In genomic region chr1:108570128-108570527, GRCh38 we compare ENCODE assay signal across 8 cellular contexts. TPM values are rescaled to one million over a fixed set of nuclear protein-coding genes. Genes with fewer than 3 reads are reported as not detected.
DNase-seq lines count a peak whose midpoint lies in the region; ATAC-seq and TF ChIP-seq lines count a peak whose summit lies in the region.

No MANE protein-coding gene starts in this region.

- no peak overlapping the region for H3K4me2 ChIP-seq in neural progenitor cell

- no peak overlapping the region for H3K9ac ChIP-seq in neural progenitor cell

- H3K27ac Mint-ChIP-seq in neural progenitor cell = no peak overlapping the region

- peak; percentile 95 for ATAC-seq in GM19025 (IDR thresholded peaks at IDR 0.05; ENCODE audit: low read depth, unreplicated experiment)
- peak; percentile 96 for ATAC-seq in HG03064 (IDR thresholded peaks at IDR 0.05; ENCODE audit: low read depth, unreplicated experiment)

- H2AFZ ChIP-seq in neural progenitor cell (replicated peaks) = no peak overlapping the region

- no peaks in the 10 kb centered on the region for H3K79me2 ChIP-seq in neural progenitor cell (ENCODE audit: low read depth)

- H3K27me3 ChIP-seq in neural progenitor cell = no peaks in the 10 kb centered on the region

- H3K36me3 Mint-ChIP-seq in neural progenitor cell = peaks cover 4% of the 10 kb centered on the region

- H3K27me3 Mint-ChIP-seq in neural progenitor cell (ENCODE audit: insufficient read depth, low read depth) = no peaks in the 10 kb centered on the region

- H3K9me3 Mint-ChIP-seq in neural progenitor cell = peaks cover 3% of the 10 kb centered on the region

- no peaks in the 10 kb centered on the region for H3K9me3 ChIP-seq in neural progenitor cell (ENCODE audit: low read depth)

- H3K27ac ChIP-seq in neural progenitor cell = no peak overlapping the region

- H3F3A ChIP-seq in neural progenitor cell (ENCODE audit: low read depth) = no peaks in the 10 kb centered on the region

- DNase-seq in DMS 273 (lab: John Stamatoyannopoulos, UW; ENCODE audit: unreplicated experiment) (peak; percentile 55), NOMO-1 (lab: John Stamatoyannopoulos, UW; ENCODE audit: unreplicated experiment in 2 of 2) (peak; percentile 23 to 51), choroid plexus epithelial cell (ENCODE audit: low read depth) (peak; percentile 58), neural progenitor cell (ENCODE audit: low spot score) (peak; percentile 33)
- no peak for DNase-seq in activated CD8-positive, alpha-beta memory T cell treated with anti-CD3 and anti-CD28 coated beads for 24 hours
- DNase-seq in stimulated activated CD4-positive, alpha-beta T cell treated with anti-CD3 and anti-CD28 coated beads, Interleukin-12 subunit alpha, Interleukin-12 subunit beta, amount 100 ng/mL, for 4 hours = no peak

- H3K4me1 Mint-ChIP-seq in neural progenitor cell = no peaks in the 10 kb centered on the region

- no peaks in the 10 kb centered on the region for H3K4me1 ChIP-seq in neural progenitor cell

- no peak overlapping the region for H3K4me3 Mint-ChIP-seq in neural progenitor cell

- TF ChIP-seq CTCF in choroid plexus epithelial cell (conservative IDR thresholded peaks at IDR 0.05; ENCODE audit: low read depth, low read length) (peak; percentile 61), neural progenitor cell (IDR thresholded peaks at IDR 0.05) (peak; percentile 46)

- H4K20me1 ChIP-seq in neural progenitor cell (ENCODE audit: low read depth) = no peaks in the 10 kb centered on the region

- H3K4me3 ChIP-seq in choroid plexus epithelial cell (ENCODE audit: low read depth, low read length) (no peak overlapping the region), neural progenitor cell (no peak overlapping the region)

- H3K36me3 ChIP-seq in neural progenitor cell = no peaks in the 10 kb centered on the region

RNA-seq across cellular contexts. Expression of gene EEIG2, which starts 10.2 kb away (rescaled TPM):
- total RNA-seq in neural progenitor cell (ENCODE audit: low replicate concordance) = 6.6 and 8.8 TPM in 2 replicates

Comparison
In these comparisons a context has a peak if more than half of its experiments do, and no peak if none do; other contexts are left out.
1. DNase-seq: peak in DMS 273 (single experiment), NOMO-1 (2 of 2), choroid plexus epithelial cell (single experiment) and neural progenitor cell (single experiment); none in activated CD8-positive, alpha-beta memory T cell treated with anti-CD3 and anti-CD28 coated beads for 24 hours (single experiment) and stimulated activated CD4-positive, alpha-beta T cell treated with anti-CD3 and anti-CD28 coated beads, Interleukin-12 subunit alpha, Interleukin-12 subunit beta, amount 100 ng/mL, for 4 hours (single experiment).